16 cellular contexts compared by ENCODE assay signal in genomic region chr6:71965404-71965803, GRCh38.
A peak's percentile ranks its signal among the peaks of the same experiment; 100 is the strongest.
DNase-seq lines count a peak whose midpoint lies in the region; ATAC-seq, FAIRE-seq and TF ChIP-seq lines count a peak whose summit lies in the region.
"Had no signal": no experiment of that assay in that cellular context is flagged by ENCODE, and none has a peak within 500 bp of the region (broad histone marks: within the 10 kb centered on the region; RNA-seq: fewer than 3 reads in every experiment).

No MANE protein-coding gene starts in this region.

- no peaks in the 10 kb centered on the region for H3K9me3 Mint-ChIP-seq in astrocyte (ENCODE audit: unreplicated experiment)
- H3K9me3 Mint-ChIP-seq in stimulated activated effector memory CD8-positive, alpha-beta T cell treated with anti-CD3 and anti-CD28 coated beads, Interleukin-12 subunit alpha, Interleukin-12 subunit beta, amount 100 ng/mL, for 72 hours, result peaks cover 11% of the 10 kb centered on the region
- H3K9me3 Mint-ChIP-seq: H9 had no signal

- H3K4me3 Mint-ChIP-seq in astrocyte (ENCODE audit: unreplicated experiment), result no peak overlapping the region
- H3K4me3 Mint-ChIP-seq in stimulated activated effector memory CD8-positive, alpha-beta T cell treated with anti-CD3 and anti-CD28 coated beads, Interleukin-12 subunit alpha, Interleukin-12 subunit beta, amount 100 ng/mL, for 72 hours, result no peak overlapping the region
- H3K4me3 Mint-ChIP-seq: H9 had no signal

- CTCF ChIA-PET in A673 (lab: Charles Lee), result no interaction called here

- H3K27me3 ChIP-seq in A673 (replicated peaks; ENCODE audit: insufficient read depth, low read depth, low read length, poor library complexity) (no peaks in the 10 kb centered on the region), astrocyte (ENCODE audit: insufficient read depth, low read length) (no peaks in the 10 kb centered on the region)
- H3K27me3 ChIP-seq: cardiac muscle cell, pancreas had no signal

- no peak overlapping the region for H3K27ac Mint-ChIP-seq in astrocyte (ENCODE audit: unreplicated experiment)
- no peak overlapping the region for H3K27ac Mint-ChIP-seq in stimulated activated effector memory CD8-positive, alpha-beta T cell treated with anti-CD3 and anti-CD28 coated beads, Interleukin-12 subunit alpha, Interleukin-12 subunit beta, amount 100 ng/mL, for 72 hours
- H3K27ac Mint-ChIP-seq: activated naive CD4-positive, alpha-beta T cell treated with anti-CD3 and anti-CD28 coated beads, Interleukin-2, amount 50 U/mL, for 72 hours; H9 had no signal

- POLR2A ChIA-PET in A673 (lab: Charles Lee; ENCODE audit: low non-redundant PET), result no interaction called here

- no peaks in the 10 kb centered on the region for H3K9me3 ChIP-seq in A673 (ENCODE audit: low read depth, low read length, poor library complexity, severe bottlenecking)
- no peaks in the 10 kb centered on the region for H3K9me3 ChIP-seq in astrocyte (ENCODE audit: insufficient read depth, low read depth, low read length)
- H3K9me3 ChIP-seq: pancreas, SK-N-SH had no signal

- no peaks in the 10 kb centered on the region for H4K20me1 ChIP-seq in astrocyte (ENCODE audit: insufficient read depth, low read length)

- H3K27me3 Mint-ChIP-seq in astrocyte (ENCODE audit: low read depth, unreplicated experiment), result no peaks in the 10 kb centered on the region

- H3K4me1 ChIP-seq in A673 (ENCODE audit: insufficient read depth, low read length, poor library complexity, severe bottlenecking) (no peaks in the 10 kb centered on the region), astrocyte (ENCODE audit: insufficient read depth, low read length) (no peaks in the 10 kb centered on the region)
- H3K4me1 ChIP-seq: pancreas had no signal

- no peak for FAIRE-seq in astrocyte (lab: Jason Lieb, UNC)
- FAIRE-seq: D721Med, frontal cortex, pancreas had no signal

- no peak overlapping the region for H3K4me3 ChIP-seq in A673 (ENCODE audit: low read depth, low read length, poor library complexity, severe bottlenecking)
- no peak overlapping the region for H3K4me3 ChIP-seq in astrocyte (ENCODE audit: insufficient read depth, low read depth, low read length)
- H3K4me3 ChIP-seq: cardiac muscle cell, pancreas had no signal

- TF ChIP-seq CTCF in A673 (conservative IDR thresholded peaks at IDR 0.05; ENCODE audit: low read depth, low read length), result no peak
- no peak for TF ChIP-seq CTCF in astrocyte (IDR thresholded peaks at IDR 0.05; ENCODE audit: insufficient read depth, low read depth, low read length)

- BruUV-seq in A673 (replicated peaks; lab: Mats Ljungman, UMichigan), result no TSS peak

- no peak overlapping the region for H3K9ac ChIP-seq in astrocyte (ENCODE audit: low read length)
- H3K9ac ChIP-seq: SK-N-SH had no signal

- H3K27ac ChIP-seq in A673 (ENCODE audit: low read depth, low read length, poor library complexity, severe bottlenecking) (no peak overlapping the region), astrocyte (ENCODE audit: low read depth, low read length) (no peak overlapping the region)
- H3K27ac ChIP-seq: cardiac muscle cell, pancreas had no signal

- DNase-seq in A673 (ENCODE audit: low spot score) (peak; percentile 81), M059J (ENCODE audit: low read depth) (peak; percentile 11), astrocyte (ENCODE audit: low read depth) (no peak), left colon (no peak), NCI-H146 (lab: John Stamatoyannopoulos, UW) (no peak)
- no peak for DNase-seq in stimulated activated effector memory CD8-positive, alpha-beta T cell treated with anti-CD3 and anti-CD28 coated beads, Interleukin-12 subunit alpha, Interleukin-12 subunit beta, amount 100 ng/mL, for 72 hours (ENCODE audit: low spot score in 2 of 2)
- DNase-seq: H9, midbrain, pancreas, SK-N-SH had no signal

- no peaks in the 10 kb centered on the region for H3K36me3 Mint-ChIP-seq in astrocyte (ENCODE audit: low read depth, unreplicated experiment)
- no peaks in the 10 kb centered on the region for H3K36me3 Mint-ChIP-seq in stimulated activated effector memory CD8-positive, alpha-beta T cell treated with anti-CD3 and anti-CD28 coated beads, Interleukin-12 subunit alpha, Interleukin-12 subunit beta, amount 100 ng/mL, for 72 hours
- H3K36me3 Mint-ChIP-seq: activated naive CD4-positive, alpha-beta T cell treated with anti-CD3 and anti-CD28 coated beads, Interleukin-2, amount 50 U/mL, for 72 hours had no signal

- peak; percentile 83 for ATAC-seq in GM18861 (IDR thresholded peaks at IDR 0.05; ENCODE audit: unreplicated experiment)
- no peak for ATAC-seq in HG03108 (IDR thresholded peaks at IDR 0.05; ENCODE audit: unreplicated experiment)
- ATAC-seq in left colon, result no peak
- ATAC-seq in stimulated activated effector memory CD8-positive, alpha-beta T cell treated with anti-CD3 and anti-CD28 coated beads, Interleukin-12 subunit alpha, Interleukin-12 subunit beta, amount 100 ng/mL, for 72 hours, result no peak
- ATAC-seq: activated naive CD4-positive, alpha-beta T cell treated with anti-CD3 and anti-CD28 coated beads, Interleukin-2, amount 50 U/mL, for 72 hours; pancreas had no signal

- peaks cover 8% of the 10 kb centered on the region for H3K4me1 Mint-ChIP-seq in astrocyte (ENCODE audit: low read depth, unreplicated experiment)
- H3K4me1 Mint-ChIP-seq in stimulated activated effector memory CD8-positive, alpha-beta T cell treated with anti-CD3 and anti-CD28 coated beads, Interleukin-12 subunit alpha, Interleukin-12 subunit beta, amount 100 ng/mL, for 72 hours, result no peaks in the 10 kb centered on the region

- no peaks in the 10 kb centered on the region for H3K79me2 ChIP-seq in astrocyte (ENCODE audit: insufficient read depth, low read length)

- H3K36me3 ChIP-seq in A673 (ENCODE audit: insufficient read depth, low read length, poor library complexity, severe bottlenecking) (no peaks in the 10 kb centered on the region), astrocyte (ENCODE audit: insufficient read depth, low read length) (no peaks in the 10 kb centered on the region)
- H3K36me3 ChIP-seq: cardiac muscle cell, pancreas had no signal

- intact Hi-C loops in A673 (cut with micrococcal nuclease; ENCODE audit: unreplicated experiment), result no loop called here
- intact Hi-C loops in left colon (cut with DNase I, micrococcal nuclease), result no loop called here

- peak overlapping the region; percentile 21 for H3K4me2 ChIP-seq in astrocyte (ENCODE audit: low read length)
- H3K4me2 ChIP-seq: SK-N-SH had no signal

- no peak overlapping the region for H2AFZ ChIP-seq in astrocyte (ENCODE audit: low read depth, low read length)

Comparison
In these comparisons a context has a peak if more than half of its experiments do, and no peak if none do; other contexts are left out.
1. DNase-seq: peak in A673 (single experiment) and M059J (single experiment); none in astrocyte (single experiment), left colon (0 of 2), NCI-H146 (single experiment) and stimulated activated effector memory CD8-positive, alpha-beta T cell treated with anti-CD3 and anti-CD28 coated beads, Interleukin-12 subunit alpha, Interleukin-12 subunit beta, amount 100 ng/mL, for 72 hours (0 of 2).